Comparison of ENCODE assay signal across 1 cellular context in the genomic region with DNA sequence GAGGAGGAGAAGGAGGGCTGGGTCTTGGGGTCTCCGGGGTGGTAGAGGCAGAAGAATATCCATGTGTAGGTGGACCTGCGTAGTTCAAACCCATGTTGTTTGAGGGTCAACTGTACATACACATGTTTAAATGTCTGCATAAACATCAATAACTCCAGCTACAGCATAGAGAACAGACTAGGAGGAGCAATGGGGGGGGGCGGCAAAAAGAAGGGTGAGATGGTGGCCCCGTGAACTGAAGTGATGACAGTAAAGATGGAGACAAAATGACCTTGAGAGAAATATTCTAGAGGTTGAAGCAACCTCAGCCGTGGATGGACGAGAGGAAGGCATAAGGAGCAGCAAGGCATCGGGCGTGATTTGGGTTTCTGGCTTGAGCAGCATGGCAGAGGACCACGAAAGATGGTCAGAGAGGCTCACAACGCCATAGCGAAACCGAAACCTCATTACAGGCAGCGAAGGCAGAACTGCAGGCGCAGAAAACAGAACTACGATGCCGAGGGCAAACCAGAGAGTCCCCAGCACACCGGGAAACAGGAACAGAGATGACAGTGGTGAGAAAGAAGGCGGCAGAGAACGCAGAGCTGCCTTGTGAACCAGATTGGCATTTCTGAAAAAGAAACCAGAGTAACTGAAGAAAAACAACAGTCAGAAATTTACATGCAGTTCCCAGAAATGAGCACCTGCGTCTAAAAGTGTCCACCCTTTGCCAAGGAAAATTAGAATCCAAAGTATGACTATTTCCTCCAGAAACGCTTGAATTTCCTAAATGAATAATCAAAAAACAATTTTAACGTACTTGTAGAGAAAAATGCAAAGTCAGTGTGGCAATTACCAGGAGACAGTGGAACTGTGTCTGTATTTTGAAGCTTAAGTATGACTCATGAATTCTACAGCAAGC.
TF ChIP-seq lines count a peak whose summit lies in the region.

No MANE protein-coding gene starts in this region.

TF ChIP-seq in GM12878, 131 proteins besides CTCF, POLR2A, EP300 and RAD21 (continued from another document and continues in another):
- TF ChIP-seq, protein P1, sequence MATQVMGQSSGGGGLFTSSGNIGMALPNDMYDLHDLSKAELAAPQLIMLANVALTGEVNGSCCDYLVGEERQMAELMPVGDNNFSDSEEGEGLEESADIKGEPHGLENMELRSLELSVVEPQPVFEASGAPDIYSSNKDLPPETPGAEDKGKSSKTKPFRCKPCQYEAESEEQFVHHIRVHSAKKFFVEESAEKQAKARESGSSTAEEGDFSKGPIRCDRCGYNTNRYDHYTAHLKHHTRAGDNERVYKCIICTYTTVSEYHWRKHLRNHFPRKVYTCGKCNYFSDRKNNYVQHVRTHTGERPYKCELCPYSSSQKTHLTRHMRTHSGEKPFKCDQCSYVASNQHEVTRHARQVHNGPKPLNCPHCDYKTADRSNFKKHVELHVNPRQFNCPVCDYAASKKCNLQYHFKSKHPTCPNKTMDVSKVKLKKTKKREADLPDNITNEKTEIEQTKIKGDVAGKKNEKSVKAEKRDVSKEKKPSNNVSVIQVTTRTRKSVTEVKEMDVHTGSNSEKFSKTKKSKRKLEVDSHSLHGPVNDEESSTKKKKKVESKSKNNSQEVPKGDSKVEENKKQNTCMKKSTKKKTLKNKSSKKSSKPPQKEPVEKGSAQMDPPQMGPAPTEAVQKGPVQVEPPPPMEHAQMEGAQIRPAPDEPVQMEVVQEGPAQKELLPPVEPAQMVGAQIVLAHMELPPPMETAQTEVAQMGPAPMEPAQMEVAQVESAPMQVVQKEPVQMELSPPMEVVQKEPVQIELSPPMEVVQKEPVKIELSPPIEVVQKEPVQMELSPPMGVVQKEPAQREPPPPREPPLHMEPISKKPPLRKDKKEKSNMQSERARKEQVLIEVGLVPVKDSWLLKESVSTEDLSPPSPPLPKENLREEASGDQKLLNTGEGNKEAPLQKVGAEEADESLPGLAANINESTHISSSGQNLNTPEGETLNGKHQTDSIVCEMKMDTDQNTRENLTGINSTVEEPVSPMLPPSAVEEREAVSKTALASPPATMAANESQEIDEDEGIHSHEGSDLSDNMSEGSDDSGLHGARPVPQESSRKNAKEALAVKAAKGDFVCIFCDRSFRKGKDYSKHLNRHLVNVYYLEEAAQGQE (IDR thresholded peaks at IDR 0.05; ENCODE audit: low read depth, low read length): no peak
- peak; percentile 52; the same call in 1 of the 2 replicates for TF ChIP-seq TBL1XR1 (IDR thresholded peaks at IDR 0.05; ENCODE audit: low read depth, low read length)
- TF ChIP-seq, protein P2, sequence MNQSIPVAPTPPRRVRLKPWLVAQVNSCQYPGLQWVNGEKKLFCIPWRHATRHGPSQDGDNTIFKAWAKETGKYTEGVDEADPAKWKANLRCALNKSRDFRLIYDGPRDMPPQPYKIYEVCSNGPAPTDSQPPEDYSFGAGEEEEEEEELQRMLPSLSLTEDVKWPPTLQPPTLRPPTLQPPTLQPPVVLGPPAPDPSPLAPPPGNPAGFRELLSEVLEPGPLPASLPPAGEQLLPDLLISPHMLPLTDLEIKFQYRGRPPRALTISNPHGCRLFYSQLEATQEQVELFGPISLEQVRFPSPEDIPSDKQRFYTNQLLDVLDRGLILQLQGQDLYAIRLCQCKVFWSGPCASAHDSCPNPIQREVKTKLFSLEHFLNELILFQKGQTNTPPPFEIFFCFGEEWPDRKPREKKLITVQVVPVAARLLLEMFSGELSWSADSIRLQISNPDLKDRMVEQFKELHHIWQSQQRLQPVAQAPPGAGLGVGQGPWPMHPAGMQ (IDR thresholded peaks at IDR 0.05; ENCODE audit: borderline replicate concordance): no peak
- TF ChIP-seq SREBF1 (IDR thresholded peaks at IDR 0.05; ENCODE audit: low read length): no peak
- TF ChIP-seq FOXM1 (IDR thresholded peaks at IDR 0.05; ENCODE audit: low read depth, low read length): 0 out of 2 replicates have a peak, but pooled peaks have one; percentile 87
- TF ChIP-seq, protein P3, sequence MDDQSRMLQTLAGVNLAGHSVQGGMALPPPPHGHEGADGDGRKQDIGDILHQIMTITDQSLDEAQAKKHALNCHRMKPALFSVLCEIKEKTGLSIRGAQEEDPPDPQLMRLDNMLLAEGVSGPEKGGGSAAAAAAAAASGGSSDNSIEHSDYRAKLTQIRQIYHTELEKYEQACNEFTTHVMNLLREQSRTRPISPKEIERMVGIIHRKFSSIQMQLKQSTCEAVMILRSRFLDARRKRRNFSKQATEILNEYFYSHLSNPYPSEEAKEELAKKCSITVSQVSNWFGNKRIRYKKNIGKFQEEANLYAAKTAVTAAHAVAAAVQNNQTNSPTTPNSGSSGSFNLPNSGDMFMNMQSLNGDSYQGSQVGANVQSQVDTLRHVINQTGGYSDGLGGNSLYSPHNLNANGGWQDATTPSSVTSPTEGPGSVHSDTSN (IDR thresholded peaks at IDR 0.05; ENCODE audit: insufficient replicate concordance, low read depth, low read length): peak; percentile 10
- TF ChIP-seq, protein P4, sequence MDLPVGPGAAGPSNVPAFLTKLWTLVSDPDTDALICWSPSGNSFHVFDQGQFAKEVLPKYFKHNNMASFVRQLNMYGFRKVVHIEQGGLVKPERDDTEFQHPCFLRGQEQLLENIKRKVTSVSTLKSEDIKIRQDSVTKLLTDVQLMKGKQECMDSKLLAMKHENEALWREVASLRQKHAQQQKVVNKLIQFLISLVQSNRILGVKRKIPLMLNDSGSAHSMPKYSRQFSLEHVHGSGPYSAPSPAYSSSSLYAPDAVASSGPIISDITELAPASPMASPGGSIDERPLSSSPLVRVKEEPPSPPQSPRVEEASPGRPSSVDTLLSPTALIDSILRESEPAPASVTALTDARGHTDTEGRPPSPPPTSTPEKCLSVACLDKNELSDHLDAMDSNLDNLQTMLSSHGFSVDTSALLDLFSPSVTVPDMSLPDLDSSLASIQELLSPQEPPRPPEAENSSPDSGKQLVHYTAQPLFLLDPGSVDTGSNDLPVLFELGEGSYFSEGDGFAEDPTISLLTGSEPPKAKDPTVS (IDR thresholded peaks at IDR 0.05; ENCODE audit: low read depth, low read length): no peak
- TF ChIP-seq, protein P5, sequence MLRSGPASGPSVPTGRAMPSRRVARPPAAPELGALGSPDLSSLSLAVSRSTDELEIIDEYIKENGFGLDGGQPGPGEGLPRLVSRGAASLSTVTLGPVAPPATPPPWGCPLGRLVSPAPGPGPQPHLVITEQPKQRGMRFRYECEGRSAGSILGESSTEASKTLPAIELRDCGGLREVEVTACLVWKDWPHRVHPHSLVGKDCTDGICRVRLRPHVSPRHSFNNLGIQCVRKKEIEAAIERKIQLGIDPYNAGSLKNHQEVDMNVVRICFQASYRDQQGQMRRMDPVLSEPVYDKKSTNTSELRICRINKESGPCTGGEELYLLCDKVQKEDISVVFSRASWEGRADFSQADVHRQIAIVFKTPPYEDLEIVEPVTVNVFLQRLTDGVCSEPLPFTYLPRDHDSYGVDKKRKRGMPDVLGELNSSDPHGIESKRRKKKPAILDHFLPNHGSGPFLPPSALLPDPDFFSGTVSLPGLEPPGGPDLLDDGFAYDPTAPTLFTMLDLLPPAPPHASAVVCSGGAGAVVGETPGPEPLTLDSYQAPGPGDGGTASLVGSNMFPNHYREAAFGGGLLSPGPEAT (IDR thresholded peaks at IDR 0.05; ENCODE audit: low read depth): peak; percentile 94
- TF ChIP-seq ZBED1 (IDR thresholded peaks at IDR 0.05; ENCODE audit: borderline replicate concordance): peak; percentile 93; the same call in 1 of the 2 replicates
- no peak for TF ChIP-seq MYB (IDR thresholded peaks at IDR 0.05; ENCODE audit: borderline replicate concordance, low read depth, low read length)
- TF ChIP-seq RELA (IDR thresholded peaks at IDR 0.05; ENCODE audit: borderline replicate concordance, partially characterized antibody): peak; percentile 48
- TF ChIP-seq, protein P6, sequence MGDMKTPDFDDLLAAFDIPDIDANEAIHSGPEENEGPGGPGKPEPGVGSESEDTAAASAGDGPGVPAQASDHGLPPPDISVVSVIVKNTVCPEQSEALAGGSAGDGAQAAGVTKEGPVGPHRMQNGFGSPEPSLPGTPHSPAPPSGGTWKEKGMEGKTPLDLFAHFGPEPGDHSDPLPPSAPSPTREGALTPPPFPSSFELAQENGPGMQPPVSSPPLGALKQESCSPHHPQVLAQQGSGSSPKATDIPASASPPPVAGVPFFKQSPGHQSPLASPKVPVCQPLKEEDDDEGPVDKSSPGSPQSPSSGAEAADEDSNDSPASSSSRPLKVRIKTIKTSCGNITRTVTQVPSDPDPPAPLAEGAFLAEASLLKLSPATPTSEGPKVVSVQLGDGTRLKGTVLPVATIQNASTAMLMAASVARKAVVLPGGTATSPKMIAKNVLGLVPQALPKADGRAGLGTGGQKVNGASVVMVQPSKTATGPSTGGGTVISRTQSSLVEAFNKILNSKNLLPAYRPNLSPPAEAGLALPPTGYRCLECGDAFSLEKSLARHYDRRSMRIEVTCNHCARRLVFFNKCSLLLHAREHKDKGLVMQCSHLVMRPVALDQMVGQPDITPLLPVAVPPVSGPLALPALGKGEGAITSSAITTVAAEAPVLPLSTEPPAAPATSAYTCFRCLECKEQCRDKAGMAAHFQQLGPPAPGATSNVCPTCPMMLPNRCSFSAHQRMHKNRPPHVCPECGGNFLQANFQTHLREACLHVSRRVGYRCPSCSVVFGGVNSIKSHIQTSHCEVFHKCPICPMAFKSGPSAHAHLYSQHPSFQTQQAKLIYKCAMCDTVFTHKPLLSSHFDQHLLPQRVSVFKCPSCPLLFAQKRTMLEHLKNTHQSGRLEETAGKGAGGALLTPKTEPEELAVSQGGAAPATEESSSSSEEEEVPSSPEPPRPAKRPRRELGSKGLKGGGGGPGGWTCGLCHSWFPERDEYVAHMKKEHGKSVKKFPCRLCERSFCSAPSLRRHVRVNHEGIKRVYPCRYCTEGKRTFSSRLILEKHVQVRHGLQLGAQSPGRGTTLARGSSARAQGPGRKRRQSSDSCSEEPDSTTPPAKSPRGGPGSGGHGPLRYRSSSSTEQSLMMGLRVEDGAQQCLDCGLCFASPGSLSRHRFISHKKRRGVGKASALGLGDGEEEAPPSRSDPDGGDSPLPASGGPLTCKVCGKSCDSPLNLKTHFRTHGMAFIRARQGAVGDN (IDR thresholded peaks at IDR 0.05): peak; percentile 97
- no peak for TF ChIP-seq BRCA1 (IDR thresholded peaks at IDR 0.05; ENCODE audit: low read depth, low read length)
- TF ChIP-seq KAT2A (conservative IDR thresholded peaks at IDR 0.05; ENCODE audit: control insufficient read depth, low read depth, low read length): no peak
- TF ChIP-seq, protein P7, sequence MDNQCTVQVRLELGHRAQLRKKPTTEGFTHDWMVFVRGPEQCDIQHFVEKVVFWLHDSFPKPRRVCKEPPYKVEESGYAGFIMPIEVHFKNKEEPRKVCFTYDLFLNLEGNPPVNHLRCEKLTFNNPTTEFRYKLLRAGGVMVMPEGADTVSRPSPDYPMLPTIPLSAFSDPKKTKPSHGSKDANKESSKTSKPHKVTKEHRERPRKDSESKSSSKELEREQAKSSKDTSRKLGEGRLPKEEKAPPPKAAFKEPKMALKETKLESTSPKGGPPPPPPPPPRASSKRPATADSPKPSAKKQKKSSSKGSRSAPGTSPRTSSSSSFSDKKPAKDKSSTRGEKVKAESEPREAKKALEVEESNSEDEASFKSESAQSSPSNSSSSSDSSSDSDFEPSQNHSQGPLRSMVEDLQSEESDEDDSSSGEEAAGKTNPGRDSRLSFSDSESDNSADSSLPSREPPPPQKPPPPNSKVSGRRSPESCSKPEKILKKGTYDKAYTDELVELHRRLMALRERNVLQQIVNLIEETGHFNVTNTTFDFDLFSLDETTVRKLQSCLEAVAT (IDR thresholded peaks at IDR 0.05): peak; percentile 99
- TF ChIP-seq SIX5 (IDR thresholded peaks at IDR 0.05; ENCODE audit: low read depth, low read length, severe bottlenecking): no peak
- TF ChIP-seq, protein P8, sequence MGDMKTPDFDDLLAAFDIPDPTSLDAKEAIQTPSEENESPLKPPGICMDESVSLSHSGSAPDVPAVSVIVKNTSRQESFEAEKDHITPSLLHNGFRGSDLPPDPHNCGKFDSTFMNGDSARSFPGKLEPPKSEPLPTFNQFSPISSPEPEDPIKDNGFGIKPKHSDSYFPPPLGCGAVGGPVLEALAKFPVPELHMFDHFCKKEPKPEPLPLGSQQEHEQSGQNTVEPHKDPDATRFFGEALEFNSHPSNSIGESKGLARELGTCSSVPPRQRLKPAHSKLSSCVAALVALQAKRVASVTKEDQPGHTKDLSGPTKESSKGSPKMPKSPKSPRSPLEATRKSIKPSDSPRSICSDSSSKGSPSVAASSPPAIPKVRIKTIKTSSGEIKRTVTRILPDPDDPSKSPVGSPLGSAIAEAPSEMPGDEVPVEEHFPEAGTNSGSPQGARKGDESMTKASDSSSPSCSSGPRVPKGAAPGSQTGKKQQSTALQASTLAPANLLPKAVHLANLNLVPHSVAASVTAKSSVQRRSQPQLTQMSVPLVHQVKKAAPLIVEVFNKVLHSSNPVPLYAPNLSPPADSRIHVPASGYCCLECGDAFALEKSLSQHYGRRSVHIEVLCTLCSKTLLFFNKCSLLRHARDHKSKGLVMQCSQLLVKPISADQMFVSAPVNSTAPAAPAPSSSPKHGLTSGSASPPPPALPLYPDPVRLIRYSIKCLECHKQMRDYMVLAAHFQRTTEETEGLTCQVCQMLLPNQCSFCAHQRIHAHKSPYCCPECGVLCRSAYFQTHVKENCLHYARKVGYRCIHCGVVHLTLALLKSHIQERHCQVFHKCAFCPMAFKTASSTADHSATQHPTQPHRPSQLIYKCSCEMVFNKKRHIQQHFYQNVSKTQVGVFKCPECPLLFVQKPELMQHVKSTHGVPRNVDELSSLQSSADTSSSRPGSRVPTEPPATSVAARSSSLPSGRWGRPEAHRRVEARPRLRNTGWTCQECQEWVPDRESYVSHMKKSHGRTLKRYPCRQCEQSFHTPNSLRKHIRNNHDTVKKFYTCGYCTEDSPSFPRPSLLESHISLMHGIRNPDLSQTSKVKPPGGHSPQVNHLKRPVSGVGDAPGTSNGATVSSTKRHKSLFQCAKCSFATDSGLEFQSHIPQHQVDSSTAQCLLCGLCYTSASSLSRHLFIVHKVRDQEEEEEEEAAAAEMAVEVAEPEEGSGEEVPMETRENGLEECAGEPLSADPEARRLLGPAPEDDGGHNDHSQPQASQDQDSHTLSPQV (IDR thresholded peaks at IDR 0.05): peak; percentile 83; the same call in 1 of the 2 replicates
- peak; percentile 61; the same call in 1 of the 2 replicates for TF ChIP-seq MEF2A (IDR thresholded peaks at IDR 0.05; ENCODE audit: insufficient read depth, low read depth, low read length)
- TF ChIP-seq, protein P9, sequence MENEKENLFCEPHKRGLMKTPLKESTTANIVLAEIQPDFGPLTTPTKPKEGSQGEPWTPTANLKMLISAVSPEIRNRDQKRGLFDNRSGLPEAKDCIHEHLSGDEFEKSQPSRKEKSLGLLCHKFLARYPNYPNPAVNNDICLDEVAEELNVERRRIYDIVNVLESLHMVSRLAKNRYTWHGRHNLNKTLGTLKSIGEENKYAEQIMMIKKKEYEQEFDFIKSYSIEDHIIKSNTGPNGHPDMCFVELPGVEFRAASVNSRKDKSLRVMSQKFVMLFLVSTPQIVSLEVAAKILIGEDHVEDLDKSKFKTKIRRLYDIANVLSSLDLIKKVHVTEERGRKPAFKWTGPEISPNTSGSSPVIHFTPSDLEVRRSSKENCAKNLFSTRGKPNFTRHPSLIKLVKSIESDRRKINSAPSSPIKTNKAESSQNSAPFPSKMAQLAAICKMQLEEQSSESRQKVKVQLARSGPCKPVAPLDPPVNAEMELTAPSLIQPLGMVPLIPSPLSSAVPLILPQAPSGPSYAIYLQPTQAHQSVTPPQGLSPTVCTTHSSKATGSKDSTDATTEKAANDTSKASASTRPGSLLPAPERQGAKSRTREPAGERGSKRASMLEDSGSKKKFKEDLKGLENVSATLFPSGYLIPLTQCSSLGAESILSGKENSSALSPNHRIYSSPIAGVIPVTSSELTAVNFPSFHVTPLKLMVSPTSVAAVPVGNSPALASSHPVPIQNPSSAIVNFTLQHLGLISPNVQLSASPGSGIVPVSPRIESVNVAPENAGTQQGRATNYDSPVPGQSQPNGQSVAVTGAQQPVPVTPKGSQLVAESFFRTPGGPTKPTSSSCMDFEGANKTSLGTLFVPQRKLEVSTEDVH (IDR thresholded peaks at IDR 0.05; ENCODE audit: low read depth, partially characterized antibody): peak; percentile 1
- no peak for TF ChIP-seq NR2C2 (IDR thresholded peaks at IDR 0.05; ENCODE audit: borderline replicate concordance, control insufficient read depth, insufficient read length, low read depth)
- TF ChIP-seq RUNX3 (IDR thresholded peaks at IDR 0.05; ENCODE audit: low read length): peak; percentile 92
